Comparison of ENCODE assay signal across 8 cellular contexts in genomic region chr4:88591787-88592599, GRCh38. TPM values are rescaled to one million over a fixed set of nuclear protein-coding genes. Genes with fewer than 3 reads are reported as not detected.
DNase-seq lines count a peak whose midpoint lies in the region; ATAC-seq, FAIRE-seq and TF ChIP-seq lines count a peak whose summit lies in the region.

Gene HERC3 (plus strand): TSS chr4:88592480. CDS start chr4:88605824, 13,344 bp downstream.

- WGBS in pancreas, 2 donors, result 0% methylated on average over 58 to 73 of the region's 73 CpGs
- WGBS in thymus, result under 1% methylated on average over 73 of the region's 73 CpGs

- H3K27ac ChIP-seq in pancreas (peak within 1 kb of the TSS; percentile 85 to 93 (median 91)), thymus (ENCODE audit: low read depth) (peak within 1 kb of the TSS; percentile 91)

- no peaks in the 10 kb centered on the region for H3K36me3 ChIP-seq in pancreas
- peaks cover 4% of the 10 kb centered on the region for H3K36me3 ChIP-seq in thymus (ENCODE audit: control insufficient read depth, insufficient read depth)

- H3K9me3 ChIP-seq in pancreas (no peaks in the 10 kb centered on the region), thymus (ENCODE audit: control insufficient read depth) (no peaks in the 10 kb centered on the region)

- DNase-seq in GM12864 (ENCODE audit: low read depth), result peak; percentile 37
- peak; percentile 87 for DNase-seq in NCI-H1092 treated with DMSO at 0.1 percent for 48 hours (lab: John Stamatoyannopoulos, UW)
- DNase-seq in SW480 (ENCODE audit: low spot score), result peak; percentile 75
- DNase-seq in activated naive CD8-positive, alpha-beta T cell treated with anti-CD3 and anti-CD28 coated beads, Interleukin-2, amount 50 U/mL, for 16 hours (ENCODE audit: low read depth, low spot score), result peak; percentile 78
- DNase-seq in Right ventricle myocardium inferior (ENCODE audit: missing footprints), result peak; percentile 97
- DNase-seq in pancreas, result peak; percentile 89 to 95 (median 93)

- H3K4me3 ChIP-seq in GM12864 (ENCODE audit: low read depth, low read length) (peak within 1 kb of the TSS; percentile 84), pancreas (peak within 1 kb of the TSS; percentile 85 to 99 (median 93)), thymus (ENCODE audit: low read length) (peak within 1 kb of the TSS; percentile 96)

- intact Hi-C loops in Right ventricle myocardium inferior (cut with DNase I), result loop anchor here (2.0 to 5.0 kb wide), 3 partner anchors 19 to 70 kb away; partner anchors contain the start of gene PYURF
- intact Hi-C loops in pancreas (cut with DNase I), result no loop called here

- H3K27me3 ChIP-seq in pancreas (no peaks in the 10 kb centered on the region), thymus (ENCODE audit: control insufficient read depth, insufficient read depth) (peaks cover 4% of the 10 kb centered on the region)

- peak; percentile 7 for TF ChIP-seq CTCF in GM12864 (IDR thresholded peaks at IDR 0.05; ENCODE audit: low read depth, low read length, missing control alignments)
- no peak for TF ChIP-seq CTCF in pancreas (IDR thresholded peaks at IDR 0.05)

- H3K4me1 ChIP-seq in pancreas (peaks cover 0 to 4% (median 3%) of the 10 kb centered on the region in 3 donors), thymus (ENCODE audit: control insufficient read depth, insufficient read depth, low read length) (peaks cover 12% of the 10 kb centered on the region)

- no peak for FAIRE-seq in pancreas (lab: Jason Lieb, UNC)

- ATAC-seq in HG02623 (IDR thresholded peaks at IDR 0.05; ENCODE audit: unreplicated experiment) (peak; percentile 96), Right ventricle myocardium inferior (peak; percentile 99), pancreas (peak; percentile 95 to 99 (median 97))

RNA-seq across cellular contexts. Expression of gene HERC3, which starts in this region (rescaled TPM):
- total RNA-seq in Right ventricle myocardium inferior (49.5 TPM), pancreas (10 to 100 TPM in 3 of 6 donors, 1 to 10 TPM in 3; 6.5 to 18.0 (median 9.9) TPM)
- polyA plus RNA-seq in pancreas (1 to 10 TPM; 2.7 to 7.3 TPM), thymus (9.1 TPM)

Comparison
In these comparisons a context has a peak if more than half of its experiments do, and no peak if none do; other contexts are left out.
1. Peak in every context shown above with its lines: DNase-seq, ATAC-seq, H3K4me3 ChIP-seq and H3K27ac ChIP-seq.
2. DNase-seq: peak in every context shown above with its lines; median percentile 97 in Right ventricle myocardium inferior; 93 in pancreas; 87 in NCI-H1092 treated with DMSO at 0.1 percent for 48 hours; 78 in activated naive CD8-positive, alpha-beta T cell treated with anti-CD3 and anti-CD28 coated beads, Interleukin-2, amount 50 U/mL, for 16 hours; 75 in SW480; 37 in GM12864.